13 cellular contexts compared by ENCODE assay signal in the genomic region with DNA sequence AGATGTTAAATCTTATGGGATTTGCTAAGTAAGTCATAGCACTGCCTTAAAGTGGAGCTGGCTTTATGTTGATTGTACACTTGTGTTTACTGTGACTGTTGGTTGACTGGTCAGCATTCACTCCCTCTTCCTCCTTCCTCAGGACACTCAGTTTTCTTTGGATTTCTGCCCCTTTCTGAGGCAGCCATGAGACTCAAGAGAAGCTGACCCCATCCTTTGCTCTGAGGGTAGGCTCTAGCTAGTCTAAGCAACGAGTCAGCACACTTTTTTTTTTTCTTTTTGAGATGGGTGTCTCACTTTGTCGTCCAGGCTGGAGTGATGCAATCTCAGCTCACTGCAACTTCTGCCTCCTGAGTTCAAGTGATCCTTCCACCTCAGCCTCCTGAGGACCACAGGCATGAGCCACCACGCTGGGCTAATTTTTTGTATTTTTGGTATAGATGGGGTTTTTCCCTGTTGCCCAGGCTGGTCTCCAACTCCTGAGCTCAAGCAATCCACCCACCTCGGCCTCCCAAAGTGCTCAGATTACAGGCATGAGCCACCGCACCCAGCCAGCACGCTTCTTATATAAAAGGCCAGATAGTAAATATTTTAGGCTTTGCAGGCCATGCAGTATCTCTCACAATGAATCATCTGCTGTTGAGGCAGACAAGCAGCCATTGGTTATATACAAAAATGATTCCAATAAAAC.
A peak's percentile ranks its signal among the peaks of the same experiment; 100 is the strongest.
DNase-seq lines count a peak whose midpoint lies in the region; TF ChIP-seq lines count a peak whose summit lies in the region.
"Had no signal": no experiment of that assay in that cellular context is flagged by ENCODE, and none has a peak within 500 bp of the region (broad histone marks: within the 10 kb centered on the region; RNA-seq: fewer than 3 reads in every experiment).

No MANE protein-coding gene starts in this region.

- no peaks in the 10 kb centered on the region for H3K36me3 Mint-ChIP-seq in nephron progenitor cell (ENCODE audit: low read depth)
- H3K36me3 Mint-ChIP-seq in endothelial cell (ENCODE audit: low read depth, unreplicated experiment) = no peaks in the 10 kb centered on the region
- H3K36me3 Mint-ChIP-seq: mesothelial cell of epicardium had no signal

- no peak for TF ChIP-seq POLR2A in vagina (IDR thresholded peaks at IDR 0.05)

- H3K36me3 ChIP-seq in BJ (ENCODE audit: control insufficient read depth, insufficient read depth, low read length) (no peaks in the 10 kb centered on the region), vagina (no peaks in the 10 kb centered on the region)
- H3K36me3 ChIP-seq: stomach had no signal

- CTCF ChIA-PET in BJ (lab: Yijun Ruan, JAX) = interaction anchor here (0.6 to 2.9 kb wide), 6 partner anchors 8 to 716 kb away, joined by 3 to 14 read pairs (median 4); no protein-coding TSS in a partner anchor

- DNase-seq in BJ (ENCODE audit: low read depth) = peak; percentile 85
- peak; percentile 60 for DNase-seq in LHCN-M2 (ENCODE audit: low read depth)
- DNase-seq in brain pericyte (ENCODE audit: low read depth, low spot score) = peak; percentile 71
- DNase-seq in nephron progenitor cell = no peak
- DNase-seq in endothelial cell (ENCODE audit: low spot score) = no peak
- DNase-seq in vagina (ENCODE audit: extremely low spot score in 2 of 2) = no peak
- DNase-seq in COLO668 (lab: John Stamatoyannopoulos, UW; ENCODE audit: unreplicated experiment) = no peak
- no peak for DNase-seq in head of caudate nucleus
- DNase-seq: activated naive CD4-positive, alpha-beta T cell treated with anti-CD3 and anti-CD28 coated beads for 36 hours; NCI-H2081; stomach had no signal

- H3K27me3 ChIP-seq in BJ (ENCODE audit: control insufficient read depth, insufficient read depth, low read length) (no peaks in the 10 kb centered on the region), vagina (no peaks in the 10 kb centered on the region)
- H3K27me3 ChIP-seq: stomach had no signal

- H3K9me3 Mint-ChIP-seq in nephron progenitor cell (no peaks in the 10 kb centered on the region), endothelial cell (ENCODE audit: unreplicated experiment) (no peaks in the 10 kb centered on the region)
- H3K9me3 Mint-ChIP-seq: activated naive CD4-positive, alpha-beta T cell treated with anti-CD3 and anti-CD28 coated beads for 36 hours; mesothelial cell of epicardium; T-helper 2 cell treated with Interferon-gamma antibody and Interleukin-4, amounts not matched to agents 5 μg/mL and 100 μg/mL, for 36 hours had no signal

- no peak overlapping the region for H3K27ac ChIP-seq in vagina
- H3K27ac ChIP-seq: stomach had no signal

- H3K4me3 ChIP-seq in BJ (ENCODE audit: low read depth, low read length) (no peak overlapping the region), vagina (no peak overlapping the region)
- H3K4me3 ChIP-seq: stomach had no signal

- H3K27ac Mint-ChIP-seq in nephron progenitor cell = peak overlapping the region; percentile 82
- no peak overlapping the region for H3K27ac Mint-ChIP-seq in endothelial cell (ENCODE audit: unreplicated experiment)
- H3K27ac Mint-ChIP-seq: activated naive CD4-positive, alpha-beta T cell treated with anti-CD3 and anti-CD28 coated beads for 36 hours; mesothelial cell of epicardium; T-helper 2 cell treated with Interferon-gamma antibody and Interleukin-4, amounts not matched to agents 5 μg/mL and 100 μg/mL, for 36 hours had no signal

- H3K27me3 Mint-ChIP-seq in nephron progenitor cell (ENCODE audit: low read depth, poor library complexity) = peaks cover 14% of the 10 kb centered on the region
- peaks cover 4% of the 10 kb centered on the region for H3K27me3 Mint-ChIP-seq in endothelial cell (ENCODE audit: unreplicated experiment)

- TF ChIP-seq CTCF in BJ (IDR thresholded peaks at IDR 0.05; ENCODE audit: insufficient read depth, low read depth, low read length) (no peak), nephron progenitor cell (IDR thresholded peaks at IDR 0.05) (no peak), endothelial cell (IDR thresholded peaks at IDR 0.05; ENCODE audit: unreplicated experiment) (no peak), vagina (IDR thresholded peaks at IDR 0.05) (no peak)

- H3K9me3 ChIP-seq in vagina = no peaks in the 10 kb centered on the region
- H3K9me3 ChIP-seq: stomach had no signal

- intact Hi-C loops in vagina (cut with DNase I) (no loop called here), head of caudate nucleus (cut with DNase I) (no loop called here)

- H3K4me1 Mint-ChIP-seq in nephron progenitor cell = peaks cover 58% of the 10 kb centered on the region
- no peaks in the 10 kb centered on the region for H3K4me1 Mint-ChIP-seq in endothelial cell (ENCODE audit: unreplicated experiment)
- H3K4me1 Mint-ChIP-seq: mesothelial cell of epicardium had no signal

- peak overlapping the region; percentile 24 for H3K4me3 Mint-ChIP-seq in nephron progenitor cell
- H3K4me3 Mint-ChIP-seq in endothelial cell (ENCODE audit: unreplicated experiment) = no peak overlapping the region
- H3K4me3 Mint-ChIP-seq: activated naive CD4-positive, alpha-beta T cell treated with anti-CD3 and anti-CD28 coated beads for 36 hours; mesothelial cell of epicardium; T-helper 2 cell treated with Interferon-gamma antibody and Interleukin-4, amounts not matched to agents 5 μg/mL and 100 μg/mL, for 36 hours had no signal

- POLR2A ChIA-PET in BJ (lab: Charles Lee) = interaction anchor here (0.6 to 1.0 kb wide), 2 partner anchors 10 to 309 kb away, joined by 3 read pairs; no protein-coding TSS in a partner anchor

- no peaks in the 10 kb centered on the region for H3K4me1 ChIP-seq in vagina

Comparison
In these comparisons a context has a peak if more than half of its experiments do, and no peak if none do; other contexts are left out.
1. DNase-seq: peak in BJ (single experiment), LHCN-M2 (single experiment) and brain pericyte (single experiment); none in nephron progenitor cell (single experiment), endothelial cell (single experiment), vagina (0 of 2), COLO668 (single experiment) and head of caudate nucleus (0 of 42).